Comparison of ENCODE assay signal across 8 cellular contexts in the genomic region with DNA sequence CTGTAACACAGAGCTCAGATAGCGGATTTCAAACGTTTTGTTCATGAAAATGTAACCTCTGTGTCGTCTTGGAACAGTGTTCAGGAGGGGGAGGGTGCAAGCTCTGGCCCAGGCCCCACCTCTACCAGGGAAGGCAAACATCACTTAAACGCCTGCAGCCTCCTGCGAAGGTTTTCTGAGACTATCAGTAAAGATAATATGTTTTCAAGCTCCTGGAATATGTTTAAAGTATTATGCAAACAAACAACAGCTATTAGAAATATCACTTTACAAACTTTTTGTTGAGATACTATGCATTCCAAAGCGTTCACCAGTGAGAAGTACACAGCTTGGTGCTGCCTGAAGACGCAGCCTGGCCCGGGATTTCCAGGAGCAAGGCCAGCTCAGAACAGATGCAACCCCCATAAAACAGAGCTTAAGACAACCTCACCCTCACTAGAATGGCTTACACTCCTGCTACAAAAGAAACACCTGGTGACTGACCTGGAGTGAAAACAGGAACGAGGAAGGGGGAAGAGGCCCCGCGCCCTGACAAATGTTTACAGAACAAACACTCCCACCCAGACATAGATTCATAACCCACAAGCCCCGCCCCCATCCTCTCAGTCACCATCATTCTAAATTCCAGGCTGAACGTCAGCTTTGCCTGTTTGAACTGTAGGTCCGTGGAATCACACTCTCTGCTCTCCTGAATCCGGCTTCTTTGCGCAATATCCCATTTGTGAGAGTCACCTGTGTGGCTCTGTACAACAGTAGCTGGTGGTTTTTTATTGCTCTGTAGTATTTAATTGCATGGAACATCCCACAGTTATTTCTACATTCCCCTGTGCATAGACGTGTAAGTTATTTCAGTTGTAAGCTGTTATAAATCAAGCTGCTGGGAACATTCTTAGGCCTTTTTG.
A peak's percentile ranks its signal among the peaks of the same experiment; 100 is the strongest.
DNase-seq lines count a peak whose midpoint lies in the region; TF ChIP-seq lines count a peak whose summit lies in the region.

No MANE protein-coding gene starts in this region.

- H3K36me3 Mint-ChIP-seq in mesothelial cell of epicardium: no peaks in the 10 kb centered on the region

- peak overlapping the region; percentile 74 for H3K27ac Mint-ChIP-seq in mesothelial cell of epicardium

- peaks cover 52 to 59% (median 57%) of the 10 kb centered on the region in 10 experiments for H3K4me1 ChIP-seq in BLaER1 treated with 17β-estradiol and CSF1 and Interleukin-3, amounts not matched to agents 10 nM and 100 nM
- H3K4me1 ChIP-seq in SJSA1 (replicated peaks): peaks cover 21% of the 10 kb centered on the region

- peaks cover 21% of the 10 kb centered on the region for H3K27me3 Mint-ChIP-seq in mesothelial cell of epicardium (ENCODE audit: low read depth)

- no peak overlapping the region for H3K9ac ChIP-seq in BLaER1 treated with 17β-estradiol and CSF1 and Interleukin-3, amounts not matched to agents 10 nM and 100 nM

- H3K27me3 ChIP-seq in BLaER1 treated with 17β-estradiol and CSF1 and Interleukin-3, amounts not matched to agents 10 nM and 100 nM: peaks cover 0 to 15% (median 0%) of the 10 kb centered on the region in 11 experiments; a peak in 2 of 22 replicates
- no peaks in the 10 kb centered on the region for H3K27me3 ChIP-seq in SJSA1 (replicated peaks)

- peak overlapping the region; percentile 68 to 92 (median 84) for H3K4me2 ChIP-seq in BLaER1 treated with 17β-estradiol and CSF1 and Interleukin-3, amounts not matched to agents 10 nM and 100 nM

- H3K9me3 ChIP-seq in BLaER1 treated with 17β-estradiol and CSF1 and Interleukin-3, amounts not matched to agents 10 nM and 100 nM (replicated peaks in 1 of 11): peaks cover 0 to 8% (median 4%) of the 10 kb centered on the region in 11 experiments; a peak in 3 of 22 replicates
- no peaks in the 10 kb centered on the region for H3K9me3 ChIP-seq in SJSA1 (replicated peaks)

- no peaks in the 10 kb centered on the region for H3K36me3 ChIP-seq in BLaER1 treated with 17β-estradiol and CSF1 and Interleukin-3, amounts not matched to agents 10 nM and 100 nM
- H3K36me3 ChIP-seq in SJSA1: no peaks in the 10 kb centered on the region

- DNase-seq in NCI-H1105 treated with DMSO at 0.1 percent for 48 hours (lab: John Stamatoyannopoulos, UW): peak; percentile 94
- DNase-seq in SJSA1 (ENCODE audit: low read depth in 1 of 2, low spot score in 2 of 2): peak; percentile 61 to 68
- peak in 1 of 2 experiments; percentile 57 for DNase-seq in mesothelial cell of epicardium (ENCODE audit: low spot score in 2 of 2, unreplicated experiment in 2 of 2)
- no peak for DNase-seq in OCI-M2 (lab: John Stamatoyannopoulos, UW; ENCODE audit: unreplicated experiment)
- DNase-seq in foreskin melanocyte: no peak
- DNase-seq in NCI-H1694 treated with DMSO at 0.1 percent for 48 hours (lab: John Stamatoyannopoulos, UW): no peak
- DNase-seq in medulla oblongata (ENCODE audit: extremely low spot score): no peak

- peak overlapping the region; percentile 2 for H3K4me3 Mint-ChIP-seq in mesothelial cell of epicardium

- peaks cover 7% of the 10 kb centered on the region for H3K9me3 Mint-ChIP-seq in mesothelial cell of epicardium

- peaks cover 21% of the 10 kb centered on the region for H3K4me1 Mint-ChIP-seq in mesothelial cell of epicardium

- no peak overlapping the region for H3K4me3 ChIP-seq in BLaER1 treated with 17β-estradiol and CSF1 and Interleukin-3, amounts not matched to agents 10 nM and 100 nM
- no peak overlapping the region for H3K4me3 ChIP-seq in SJSA1

- no peak for TF ChIP-seq CTCF in mesothelial cell of epicardium (IDR thresholded peaks at IDR 0.05; ENCODE audit: unreplicated experiment)

- no peak overlapping the region for H3K27ac ChIP-seq in BLaER1 treated with 17β-estradiol and CSF1 and Interleukin-3, amounts not matched to agents 10 nM and 100 nM
- peak overlapping the region; percentile 48 for H3K27ac ChIP-seq in SJSA1

- H4K20me1 ChIP-seq in BLaER1 treated with 17β-estradiol and CSF1 and Interleukin-3, amounts not matched to agents 10 nM and 100 nM: no peaks in the 10 kb centered on the region

Comparison
In these comparisons a context has a peak if more than half of its experiments do, and no peak if none do; other contexts are left out.
1. DNase-seq: peak in NCI-H1105 treated with DMSO at 0.1 percent for 48 hours (single experiment) and SJSA1 (2 of 2); none in OCI-M2 (single experiment), foreskin melanocyte (single experiment), NCI-H1694 treated with DMSO at 0.1 percent for 48 hours (single experiment) and medulla oblongata (single experiment).